ENCODE assay signal across 18 cellular contexts in the genomic region with DNA sequence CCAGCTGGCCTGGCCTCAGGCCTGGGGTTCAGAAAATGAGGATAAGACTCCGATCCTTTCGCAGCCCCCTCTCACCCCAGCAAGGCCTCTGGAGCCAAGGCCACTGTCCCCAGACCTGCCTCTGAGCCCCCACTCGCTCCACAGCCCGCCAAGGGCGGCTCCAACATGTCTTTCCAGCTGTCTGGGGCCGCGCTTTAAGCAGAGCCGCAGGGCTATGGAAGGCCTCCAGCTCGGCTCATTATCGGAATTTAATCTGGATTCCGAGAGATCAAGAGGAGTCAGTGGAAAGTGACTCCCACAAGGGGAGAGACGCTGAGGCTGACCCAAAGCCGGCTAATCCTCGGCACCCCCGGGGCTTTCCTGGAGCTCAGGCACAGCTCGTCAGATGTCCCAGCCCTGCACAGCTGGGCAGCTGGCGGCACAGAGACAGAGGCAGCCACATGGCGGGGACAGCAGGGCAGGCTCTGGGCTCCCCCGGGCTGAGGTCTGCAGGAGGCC. TPM values are rescaled to one million over a fixed set of nuclear protein-coding genes. Genes with fewer than 3 reads are reported as not detected.
DNase-seq lines count a peak whose midpoint lies in the region; ATAC-seq and TF ChIP-seq lines count a peak whose summit lies in the region.
"Had no signal": no experiment of that assay in that cellular context is flagged by ENCODE, and none has a peak within 500 bp of the region (broad histone marks: within the 10 kb centered on the region; RNA-seq: fewer than 3 reads in every experiment).

No MANE protein-coding gene starts in this region.

- peaks cover 4% of the 10 kb centered on the region; the same call in 1 of the 2 replicates for H3K36me3 Mint-ChIP-seq in WTC11
- H3K36me3 Mint-ChIP-seq: activated naive CD4-positive, alpha-beta T cell treated with anti-CD3 and anti-CD28 coated beads, Interleukin-2, amount 50 U/mL, for 72 hours; CD4-positive, alpha-beta memory T cell had no signal

- no peaks in the 10 kb centered on the region for H4K20me1 ChIP-seq in SK-N-SH (ENCODE audit: insufficient read depth)

- TF ChIP-seq POLR2A in thyroid gland (IDR thresholded peaks at IDR 0.05) (no peak), esophagus muscularis mucosa (IDR thresholded peaks at IDR 0.05; ENCODE audit: low read depth) (no peak)

- H3K4me2 ChIP-seq in SK-N-SH = no peak overlapping the region

- no peak overlapping the region; the same call in 1 of the 2 replicates for H3K27ac Mint-ChIP-seq in WTC11
- H3K27ac Mint-ChIP-seq: activated CD4-positive, alpha-beta T cell treated with anti-CD3 and anti-CD28 coated beads for 36 hours; activated naive CD4-positive, alpha-beta T cell treated with anti-CD3 and anti-CD28 coated beads, Interleukin-2, amount 50 U/mL, for 72 hours; CD4-positive, alpha-beta memory T cell; T-helper 1 cell treated with Interleukin-12 subunit alpha and Interleukin-12 subunit beta and Interleukin-4 antibody, amounts not matched to agents 30 μg/mL and 1 μg/mL, for 36 hours had no signal

- H3K27me3 ChIP-seq in SK-N-SH (ENCODE audit: insufficient read depth) (no peaks in the 10 kb centered on the region), iPS-20b (ENCODE audit: insufficient read depth, low read length) (no peaks in the 10 kb centered on the region), thyroid gland (no peaks in the 10 kb centered on the region), esophagus muscularis mucosa (no peaks in the 10 kb centered on the region)

- no peak overlapping the region for H3K4me3 Mint-ChIP-seq in WTC11
- H3K4me3 Mint-ChIP-seq: activated CD4-positive, alpha-beta T cell treated with anti-CD3 and anti-CD28 coated beads for 36 hours; CD4-positive, alpha-beta memory T cell; T-helper 1 cell treated with Interleukin-12 subunit alpha and Interleukin-12 subunit beta and Interleukin-4 antibody, amounts not matched to agents 30 μg/mL and 1 μg/mL, for 36 hours had no signal

- no peak for TF ChIP-seq RAD21 in SK-N-SH (IDR thresholded peaks at IDR 0.05; ENCODE audit: low read length)

- no peaks in the 10 kb centered on the region for H3K9me3 ChIP-seq in SK-N-SH
- no peaks in the 10 kb centered on the region for H3K9me3 ChIP-seq in iPS-20b (ENCODE audit: insufficient read depth, low read depth, low read length)
- H3K9me3 ChIP-seq in thyroid gland = no peaks in the 10 kb centered on the region
- no peaks in the 10 kb centered on the region for H3K9me3 ChIP-seq in esophagus muscularis mucosa
- H3K9me3 ChIP-seq: psoas muscle had no signal

- intact Hi-C loops in thyroid gland (cut with DNase I) = no loop called here
- intact Hi-C loops in esophagus muscularis mucosa (cut with DNase I) = no loop called here

- 17% methylated on average over 6 of the region's 19 CpGs for WGBS in SK-N-SH (ENCODE audit: low lambda C conversion rate)
- 77 to 80% methylated on average over 12 to 19 of the region's 19 CpGs for WGBS in thyroid gland, 2 donors
- 87% methylated on average over 9 of the region's 19 CpGs for WGBS in esophagus muscularis mucosa

- H3F3A ChIP-seq in SK-N-SH (replicated peaks; ENCODE audit: insufficient read depth) = no peaks in the 10 kb centered on the region

- no peak for ATAC-seq in SK-N-SH treated with all-trans-retinoic acid at 6 μM for 48 hours
- ATAC-seq in WTC11 = no peak; the same call in 1 of the 2 replicates
- ATAC-seq: activated CD4-positive, alpha-beta T cell treated with anti-CD3 and anti-CD28 coated beads for 36 hours; activated naive CD4-positive, alpha-beta T cell treated with anti-CD3 and anti-CD28 coated beads, Interleukin-2, amount 50 U/mL, for 72 hours had no signal

- peaks cover 0 to 39% of the 10 kb centered on the region in 2 experiments; a peak in 1 of 4 replicates for H3K4me1 ChIP-seq in SK-N-SH (ENCODE audit: control insufficient read depth in 1 of 2, insufficient read depth in 2 of 2, low read depth in 1 of 2, low read length in 1 of 2)
- H3K4me1 ChIP-seq in iPS-20b (ENCODE audit: insufficient read depth, low read length) = no peaks in the 10 kb centered on the region
- H3K4me1 ChIP-seq in thyroid gland = peaks cover 27 to 38% of the 10 kb centered on the region in 2 donors
- peaks cover 0 to 15% (median 11%) of the 10 kb centered on the region in 4 donors for H3K4me1 ChIP-seq in esophagus muscularis mucosa
- H3K4me1 ChIP-seq: psoas muscle had no signal

- DNase-seq in SK-N-SH (peak; percentile 75), WTC11 (ENCODE audit: low spot score) (no peak), thyroid gland (no peak), HT-29 (ENCODE audit: low spot score) (no peak), activated T-cell treated with anti-CD3 and anti-CD28 coated beads for 4 hours (no peak), esophagus muscularis mucosa (ENCODE audit: extremely low spot score) (no peak)
- DNase-seq: 8988T; activated CD4-positive, alpha-beta T cell treated with anti-CD3 and anti-CD28 coated beads for 36 hours; CD4-positive, alpha-beta memory T cell; central memory CD4-positive, alpha-beta T cell; NCI-H1694; NCI-H510A had no signal

- TF ChIP-seq CTCF in SK-N-SH (IDR thresholded peaks at IDR 0.05) (no peak), WTC11 (IDR thresholded peaks at IDR 0.05) (no peak), thyroid gland (IDR thresholded peaks at IDR 0.05) (no peak), esophagus muscularis mucosa (IDR thresholded peaks at IDR 0.05) (no peak)

- H3K9me3 Mint-ChIP-seq in WTC11 = peaks cover 2% of the 10 kb centered on the region; the same call in 1 of the 2 replicates
- H3K9me3 Mint-ChIP-seq: activated naive CD4-positive, alpha-beta T cell treated with anti-CD3 and anti-CD28 coated beads, Interleukin-2, amount 50 U/mL, for 72 hours; CD4-positive, alpha-beta memory T cell; T-helper 1 cell treated with Interleukin-12 subunit alpha and Interleukin-12 subunit beta and Interleukin-4 antibody, amounts not matched to agents 30 μg/mL and 1 μg/mL, for 36 hours had no signal

- H3K9ac ChIP-seq in SK-N-SH (no peak overlapping the region), iPS-20b (ENCODE audit: low read depth, low read length) (no peak overlapping the region)

- no peaks in the 10 kb centered on the region for H3K9me2 ChIP-seq in SK-N-SH

- POLR2A ChIA-PET in SK-N-SH (lab: Yijun Ruan, JAX) (interaction anchor here (1.0 kb wide), 1 partner anchor 17 kb away, joined by 4 read pairs; no protein-coding TSS in a partner anchor), WTC11 (lab: Charles Lee) (no interaction called here)

- TF ChIP-seq EP300 in SK-N-SH (IDR thresholded peaks at IDR 0.05; ENCODE audit: borderline replicate concordance in 1 of 2, low read depth in 1 of 2, low read length in 1 of 2) (no peak), esophagus muscularis mucosa (IDR thresholded peaks at IDR 0.05) (no peak)

- H3K36me3 ChIP-seq in SK-N-SH (replicated peaks in 1 of 2; ENCODE audit: control insufficient read depth in 1 of 2, insufficient read depth in 2 of 2, low read length in 1 of 2) (no peaks in the 10 kb centered on the region), iPS-20b (ENCODE audit: insufficient read depth, low read depth, low read length) (no peaks in the 10 kb centered on the region), thyroid gland (no peaks in the 10 kb centered on the region), esophagus muscularis mucosa (no peaks in the 10 kb centered on the region)

- H3K4me1 Mint-ChIP-seq in WTC11 = peaks cover 6% of the 10 kb centered on the region
- H3K4me1 Mint-ChIP-seq: activated CD4-positive, alpha-beta T cell treated with anti-CD3 and anti-CD28 coated beads for 36 hours; CD4-positive, alpha-beta memory T cell had no signal

- no peak overlapping the region for H2AFZ ChIP-seq in SK-N-SH (ENCODE audit: low read depth)

- H3K27me3 Mint-ChIP-seq in WTC11 (ENCODE audit: low read depth) = peaks cover 2% of the 10 kb centered on the region; the same call in 1 of the 2 replicates

- peak overlapping the region in 1 of 2 experiments; percentile 43; a peak in 1 of 4 replicates for H3K27ac ChIP-seq in SK-N-SH (ENCODE audit: low read depth in 2 of 2, low read length in 1 of 2)
- peak overlapping the region; percentile 42 for H3K27ac ChIP-seq in iPS-20b (ENCODE audit: low read length)
- peak overlapping the region in 2 of 3 donors; percentile 83 to 97 for H3K27ac ChIP-seq in thyroid gland
- no peak overlapping the region for H3K27ac ChIP-seq in esophagus muscularis mucosa (replicated peaks in 1 of 4)
- H3K27ac ChIP-seq: psoas muscle had no signal

- no peak overlapping the region for H3K4me3 ChIP-seq in SK-N-SH (ENCODE audit: low read depth in 2 of 2, low read length in 1 of 2)
- H3K4me3 ChIP-seq in iPS-20b (ENCODE audit: low read length) = no peak overlapping the region
- no peak overlapping the region for H3K4me3 ChIP-seq in thyroid gland (replicated peaks in 1 of 3)
- H3K4me3 ChIP-seq in esophagus muscularis mucosa = no peak overlapping the region
- H3K4me3 ChIP-seq: psoas muscle had no signal

- CTCF ChIA-PET in SK-N-SH (lab: Yijun Ruan, JAX) = interaction anchor here (0.6 to 5.9 kb wide), 9 partner anchors 10 to 135 kb away, joined by 3 to 38 read pairs (median 5); no protein-coding TSS in a partner anchor
- CTCF ChIA-PET in WTC11 (lab: Charles Lee) = interaction anchor here (0.8 to 4.2 kb wide), 7 partner anchors 13 to 133 kb away, joined by 3 to 25 read pairs (median 5); a partner anchor contains a TSS

- H3K79me2 ChIP-seq in SK-N-SH (ENCODE audit: insufficient read depth) = no peaks in the 10 kb centered on the region

TF ChIP-seq in SK-N-SH, 30 proteins besides CTCF, POLR2A, EP300 and RAD21 (continues in another document):
- TF ChIP-seq FOSL2 (IDR thresholded peaks at IDR 0.05; ENCODE audit: borderline replicate concordance, low read depth) (no peak), RCOR1 (IDR thresholded peaks at IDR 0.05; ENCODE audit: low read length) (peak; percentile 41; the same call in 1 of the 2 replicates)

TF ChIP-seq in SK-N-SH treated with all-trans-retinoic acid at 6 μM for 48 hours, 23 proteins besides CTCF, POLR2A, EP300 and RAD21 (continues in another document):
- TF ChIP-seq TOX (CRISPR knock-in tag; IDR thresholded peaks at IDR 0.05; ENCODE audit: borderline replicate concordance) = no peak
- TF ChIP-seq CSDC2 (CRISPR knock-in tag; IDR thresholded peaks at IDR 0.05) = no peak

RNA-seq across cellular contexts. Expression of a gene that starts 41.8 kb away (rescaled TPM):
- polyA plus RNA-seq in SK-N-SH (2012; rRNA removed) = 0.10 TPM in 1 of 2 replicates, not detected in the other
- polyA plus RNA-seq in SK-N-SH (2012; cell fraction: cytosol; rRNA removed) = 0.03 and 0.12 TPM in 2 replicates
- polyA plus RNA-seq in SK-N-SH (2012; cell fraction: nucleus; rRNA removed) = 0.02 and 0.40 TPM in 2 replicates
- total RNA-seq in WTC11 (2021) = 39.1 to 40.7 TPM (median 40.0 TPM) in 3 replicates
- total RNA-seq in thyroid gland = 100 to 1,000 TPM in 1 of 4 donors, 10 to 100 TPM in 3; 34.0 to 113 (median 80.2) TPM
- total RNA-seq in HT-29 (2014; rRNA removed; shearing (Covaris generic)) = not detected in 2 replicates
- total RNA-seq in esophagus muscularis mucosa = 1 to 10 TPM; 4.6 to 7.1 (median 5.6) TPM
- total RNA-seq: activated naive CD4-positive, alpha-beta T cell treated with anti-CD3 and anti-CD28 coated beads, Interleukin-2, amount 50 U/mL, for 72 hours; CD4-positive, alpha-beta memory T cell; myocyte; psoas muscle had no signal
- polyA plus RNA-seq: CD4-positive, alpha-beta memory T cell had no signal

Comparison
In these comparisons a context has a peak if more than half of its experiments do, and no peak if none do; other contexts are left out.
1. H3K27ac ChIP-seq: peak in iPS-20b (single experiment) and thyroid gland (2 of 3); none in esophagus muscularis mucosa (0 of 4).